In genomic region chr7:5357951-5358350, GRCh38 we compare ENCODE assay signal across 28 cellular contexts.
DNase-seq lines count a peak whose midpoint lies in the region; ATAC-seq and TF ChIP-seq lines count a peak whose summit lies in the region.
"Had no signal": no experiment of that assay in that cellular context is flagged by ENCODE, and none has a peak within 500 bp of the region (broad histone marks: within the 10 kb centered on the region; RNA-seq: fewer than 3 reads in every experiment).

No MANE protein-coding gene starts in this region.

- BruUV-seq in mammary epithelial cell (replicated peaks; lab: Mats Ljungman, UMichigan): no TSS peak

- no peak overlapping the region for H2BK120ac ChIP-seq in trophoblast cell (ENCODE audit: insufficient read depth, low read length, poor library complexity)

- H3K27me3 ChIP-seq in breast epithelium (no peaks in the 10 kb centered on the region), mammary epithelial cell (ENCODE audit: insufficient read depth, low read length) (no peaks in the 10 kb centered on the region), trophoblast cell (ENCODE audit: insufficient read depth, low read length) (no peaks in the 10 kb centered on the region), upper lobe of right lung (no peaks in the 10 kb centered on the region)
- H3K27me3 ChIP-seq: adrenal gland, heart right ventricle, right lobe of liver, transverse colon had no signal

- H3K9ac ChIP-seq in mammary epithelial cell (ENCODE audit: insufficient read depth, low read length) (no peak overlapping the region), trophoblast cell (ENCODE audit: low read length) (no peak overlapping the region)
- H3K9ac ChIP-seq: GM23248 had no signal

- H3K4me1 Mint-ChIP-seq in activated T-cell treated with anti-CD3 and anti-CD28 coated beads, Interleukin-2, amount 50 U/mL, for 72 hours (ENCODE audit: low read depth): peaks cover 17% of the 10 kb centered on the region
- H3K4me1 Mint-ChIP-seq in activated T-helper 2 cell treated with anti-CD3 and anti-CD28 coated beads, Interferon-gamma antibody, Interleukin-2, Interleukin-4, amounts not matched to agents 10 μg/mL and 5 μg/mL and 100 μg/mL, durations not matched to agents 14 hours and 24 hours and 36 hours (ENCODE audit: low read depth): peaks cover 8% of the 10 kb centered on the region

- peaks cover 7 to 26% of the 10 kb centered on the region in 2 donors for H3K36me3 Mint-ChIP-seq in activated T-cell treated with anti-CD3 and anti-CD28 coated beads, Interleukin-2, amount 50 U/mL, for 72 hours (ENCODE audit: insufficient read depth in 2 of 2)
- H3K36me3 Mint-ChIP-seq in activated T-helper 2 cell treated with anti-CD3 and anti-CD28 coated beads, Interferon-gamma antibody, Interleukin-2, Interleukin-4, amounts not matched to agents 10 μg/mL and 5 μg/mL and 100 μg/mL, durations not matched to agents 14 hours and 24 hours and 36 hours (ENCODE audit: low read depth): peaks cover 67% of the 10 kb centered on the region
- H3K36me3 Mint-ChIP-seq: natural killer cell had no signal

- H3K4me3 Mint-ChIP-seq in activated T-cell treated with anti-CD3 and anti-CD28 coated beads, Interleukin-2, amount 50 U/mL, for 72 hours: no peak overlapping the region
- H3K4me3 Mint-ChIP-seq in activated T-helper 2 cell treated with anti-CD3 and anti-CD28 coated beads, Interferon-gamma antibody, Interleukin-2, Interleukin-4, amounts not matched to agents 10 μg/mL and 5 μg/mL and 100 μg/mL, durations not matched to agents 14 hours and 24 hours and 36 hours (ENCODE audit: low read depth): no peak overlapping the region
- H3K4me3 Mint-ChIP-seq: CD4-positive, alpha-beta T cell had no signal

- 76% methylated on average over 10 of the region's 10 CpGs for WGBS in mammary epithelial cell (ENCODE audit: low coverage, missing lambda C conversion rate)
- no CpG with 5 or more reads among the region's 10 CpGs for WGBS in trophoblast cell (ENCODE audit: extremely low coverage, insufficient coverage, insufficient read length)

- H3K4me3 ChIP-seq in breast epithelium (no peak overlapping the region), mammary epithelial cell (replicated peaks in 1 of 3; ENCODE audit: insufficient read depth in 1 of 3, low read depth in 2 of 3, low read length in 3 of 3) (no peak overlapping the region), fibroblast of the aortic adventitia (ENCODE audit: low read depth, low read length) (no peak overlapping the region), trophoblast cell (ENCODE audit: low read depth, low read length) (no peak overlapping the region), upper lobe of right lung (no peak overlapping the region)
- H3K4me3 ChIP-seq: adrenal gland, GM23248, heart right ventricle, right lobe of liver, transverse colon had no signal

- no peak overlapping the region for H3K4me2 ChIP-seq in mammary epithelial cell (ENCODE audit: insufficient read depth, low read depth, low read length)
- H3K4me2 ChIP-seq in trophoblast cell (ENCODE audit: low read length): no peak overlapping the region

- H3K27me3 Mint-ChIP-seq in activated T-cell treated with anti-CD3 and anti-CD28 coated beads, Interleukin-2, amount 50 U/mL, for 72 hours (ENCODE audit: low read depth): no peaks in the 10 kb centered on the region
- no peaks in the 10 kb centered on the region for H3K27me3 Mint-ChIP-seq in activated T-helper 2 cell treated with anti-CD3 and anti-CD28 coated beads, Interferon-gamma antibody, Interleukin-2, Interleukin-4, amounts not matched to agents 10 μg/mL and 5 μg/mL and 100 μg/mL, durations not matched to agents 14 hours and 24 hours and 36 hours (ENCODE audit: low read depth)
- H3K27me3 Mint-ChIP-seq: CD4-positive, alpha-beta T cell had no signal

- dilution Hi-C loops in mammary epithelial cell (cut with HindIII; ENCODE audit: low sequenced_read_pairs): loop anchor here (10.0 kb wide), 1 partner anchor 137 kb away; no protein-coding TSS in a partner anchor

- H3K79me2 ChIP-seq in mammary epithelial cell (ENCODE audit: insufficient read depth, low read length) (peaks cover 71% of the 10 kb centered on the region), trophoblast cell (ENCODE audit: control insufficient read depth, insufficient read depth, low read length, poor library complexity) (no peaks in the 10 kb centered on the region)

- H3K27ac ChIP-seq in breast epithelium: peak overlapping the region; percentile 43 to 48
- H3K27ac ChIP-seq in mammary epithelial cell (ENCODE audit: insufficient read depth, low read depth, low read length): no peak overlapping the region
- H3K27ac ChIP-seq in trophoblast cell (ENCODE audit: low read depth, low read length): no peak overlapping the region
- peak overlapping the region; percentile 70 for H3K27ac ChIP-seq in upper lobe of right lung
- H3K27ac ChIP-seq: adrenal gland, GM23248, heart right ventricle, right lobe of liver had no signal

- no peak for TF ChIP-seq CTCF in breast epithelium (IDR thresholded peaks at IDR 0.05)
- TF ChIP-seq CTCF in mammary epithelial cell (conservative IDR thresholded peaks at IDR 0.05 in 1 of 2, IDR thresholded peaks at IDR 0.05 in 1 of 2; ENCODE audit: extremely low read depth in 1 of 2, insufficient read depth in 1 of 2, low read depth in 1 of 2, low read length in 2 of 2): no peak
- TF ChIP-seq CTCF in fibroblast of the aortic adventitia (IDR thresholded peaks at IDR 0.05; ENCODE audit: insufficient read depth, low read length): no peak
- no peak for TF ChIP-seq CTCF in upper lobe of right lung (IDR thresholded peaks at IDR 0.05)

- peak in 1 of 2 donors; percentile 39 for DNase-seq in breast epithelium (ENCODE audit: low spot score in 2 of 2)
- DNase-seq in mammary epithelial cell: no peak
- DNase-seq in fibroblast of the aortic adventitia (ENCODE audit: low read depth): peak; percentile 33
- DNase-seq in trophoblast cell: peak; percentile 86 to 98
- DNase-seq in upper lobe of right lung: no peak
- no peak for DNase-seq in activated T-cell treated with anti-CD3 and anti-CD28 coated beads, Interleukin-2, amount 50 U/mL, for 72 hours
- no peak for DNase-seq in NAMALWA (ENCODE audit: low spot score)
- DNase-seq in activated T-helper 2 cell treated with anti-CD3 and anti-CD28 coated beads, Interferon-gamma antibody, Interleukin-2, Interleukin-4, amounts not matched to agents 10 μg/mL and 5 μg/mL and 100 μg/mL, durations not matched to agents 14 hours and 24 hours and 36 hours (ENCODE audit: low spot score): no peak
- DNase-seq: activated CD4-positive, alpha-beta T cell treated with anti-CD3 and anti-CD28 coated beads for 1 hour; activated naive CD4-positive, alpha-beta T cell treated with Interleukin-2 at 50 U/mL for 16 hours; activated T-cell treated with anti-CD3 and anti-CD28 coated beads, Interleukin-2, amount 50 U/mL, for 1 hour; adrenal gland; caudate nucleus; CD4-positive, alpha-beta T cell; dermis blood vessel endothelial cell; GM23248; heart right ventricle; KBM-7; left colon; midbrain; natural killer cell; NCI-H1436; right lobe of liver; stimulated activated CD4-positive, alpha-beta T cell treated with anti-CD3 and anti-CD28 coated beads, Interleukin-15, amount 100 ng/mL, for 24 hours; stimulated activated naive CD8-positive, alpha-beta T cell treated with anti-CD3 and anti-CD28 coated beads, Interleukin-15, Interleukin-2, amounts not matched to agents 100 U/mL and 50 U/mL, for 24 hours; T-helper 9 cell; transverse colon had no signal

- H3K18ac ChIP-seq in trophoblast cell (ENCODE audit: low read length): no peak overlapping the region

- CTCF ChIA-PET in mammary epithelial cell (lab: Charles Lee; ENCODE audit: low non-redundant PET): no interaction called here

- ATAC-seq in upper lobe of right lung: peak; percentile 51
- no peak for ATAC-seq in activated T-cell treated with anti-CD3 and anti-CD28 coated beads, Interleukin-2, amount 50 U/mL, for 72 hours (replicated peaks in 1 of 2)
- ATAC-seq: heart right ventricle; left colon; natural killer cell; right lobe of liver; Right ventricle myocardium inferior; stimulated activated naive CD8-positive, alpha-beta T cell treated with anti-CD3 and anti-CD28 coated beads, Interleukin-15, Interleukin-2, amounts not matched to agents 100 U/mL and 50 U/mL, for 24 hours had no signal

- no peak overlapping the region for H4K8ac ChIP-seq in trophoblast cell (ENCODE audit: low read depth, low read length)

- no peak overlapping the region for H3K4ac ChIP-seq in trophoblast cell (ENCODE audit: low read depth, low read length)

- H3K9me3 ChIP-seq in breast epithelium (no peaks in the 10 kb centered on the region), mammary epithelial cell (replicated peaks; ENCODE audit: insufficient read depth, low read length) (no peaks in the 10 kb centered on the region), trophoblast cell (ENCODE audit: insufficient read depth, low read depth, low read length) (peaks cover 1% of the 10 kb centered on the region), upper lobe of right lung (no peaks in the 10 kb centered on the region)
- H3K9me3 ChIP-seq: adrenal gland, heart right ventricle, right lobe of liver, transverse colon had no signal

- H3K23ac ChIP-seq in trophoblast cell (ENCODE audit: low read length): no peak overlapping the region

- no peak overlapping the region for H2BK5ac ChIP-seq in trophoblast cell (ENCODE audit: low read depth, low read length, poor library complexity)

- no peaks in the 10 kb centered on the region for H3K79me1 ChIP-seq in trophoblast cell (ENCODE audit: low read length)

- intact Hi-C loops in breast epithelium (cut with DNase I; ENCODE audit: low total_unique reads) (no loop called here), mammary epithelial cell (cut with micrococcal nuclease) (loop anchor here (10.0 kb wide), 1 partner anchor 123 kb away; no protein-coding TSS in a partner anchor), upper lobe of right lung (cut with DNase I) (no loop called here)
- intact Hi-C loops in activated T-helper 2 cell treated with anti-CD3 and anti-CD28 coated beads, Interferon-gamma antibody, Interleukin-2, Interleukin-4, amounts not matched to agents 10 μg/mL and 5 μg/mL and 100 μg/mL, durations not matched to agents 14 hours and 24 hours and 36 hours (cut with micrococcal nuclease): no loop called here

- H4K20me1 ChIP-seq in mammary epithelial cell (ENCODE audit: insufficient read depth, low read length): peaks cover 9% of the 10 kb centered on the region

- no peak overlapping the region for H2AFZ ChIP-seq in mammary epithelial cell (ENCODE audit: low read depth, low read length)
- no peak overlapping the region for H2AFZ ChIP-seq in trophoblast cell (ENCODE audit: insufficient read depth, low read length, poor library complexity)
- H2AFZ ChIP-seq: GM23248 had no signal

- H3K4me1 ChIP-seq in breast epithelium (peaks cover 7 to 21% of the 10 kb centered on the region in 2 donors), mammary epithelial cell (ENCODE audit: insufficient read depth, low read length) (peaks cover 14% of the 10 kb centered on the region), trophoblast cell (ENCODE audit: control insufficient read depth in 1 of 2, insufficient read depth in 2 of 2, low read length in 2 of 2) (peaks cover 15% of the 10 kb centered on the region in 2 experiments), upper lobe of right lung (peaks cover 20% of the 10 kb centered on the region)

- H3K14ac ChIP-seq in trophoblast cell (ENCODE audit: low read length): no peak overlapping the region

- H2BK12ac ChIP-seq in trophoblast cell (ENCODE audit: low read length): no peak overlapping the region

- no peak overlapping the region for H4K12ac ChIP-seq in trophoblast cell (ENCODE audit: low read depth, low read length)

- peaks cover 14% of the 10 kb centered on the region for H3K36me3 ChIP-seq in breast epithelium
- peaks cover 24% of the 10 kb centered on the region for H3K36me3 ChIP-seq in mammary epithelial cell (ENCODE audit: insufficient read depth, low read length)
- H3K36me3 ChIP-seq in trophoblast cell (ENCODE audit: control insufficient read depth in 1 of 2, insufficient read depth in 2 of 2, low read length in 2 of 2): peaks cover 54 to 67% of the 10 kb centered on the region in 2 experiments
- H3K36me3 ChIP-seq in upper lobe of right lung: peaks cover 93% of the 10 kb centered on the region

- no peak overlapping the region for H3K27ac Mint-ChIP-seq in activated T-cell treated with anti-CD3 and anti-CD28 coated beads, Interleukin-2, amount 50 U/mL, for 72 hours
- no peak overlapping the region for H3K27ac Mint-ChIP-seq in activated T-helper 2 cell treated with anti-CD3 and anti-CD28 coated beads, Interferon-gamma antibody, Interleukin-2, Interleukin-4, amounts not matched to agents 10 μg/mL and 5 μg/mL and 100 μg/mL, durations not matched to agents 14 hours and 24 hours and 36 hours
- H3K27ac Mint-ChIP-seq: CD4-positive, alpha-beta T cell had no signal

- no peak overlapping the region for H2AK5ac ChIP-seq in trophoblast cell (ENCODE audit: low read length)

- no peak overlapping the region for H4K91ac ChIP-seq in trophoblast cell (ENCODE audit: low read depth, low read length)

- no peaks in the 10 kb centered on the region for H3K9me3 Mint-ChIP-seq in activated T-cell treated with anti-CD3 and anti-CD28 coated beads, Interleukin-2, amount 50 U/mL, for 72 hours
- H3K9me3 Mint-ChIP-seq in activated T-helper 2 cell treated with anti-CD3 and anti-CD28 coated beads, Interferon-gamma antibody, Interleukin-2, Interleukin-4, amounts not matched to agents 10 μg/mL and 5 μg/mL and 100 μg/mL, durations not matched to agents 14 hours and 24 hours and 36 hours: no peaks in the 10 kb centered on the region
- H3K9me3 Mint-ChIP-seq: CD4-positive, alpha-beta T cell; natural killer cell had no signal

- in situ Hi-C loops in mammary epithelial cell (cut with MboI; ENCODE audit: low sequenced_read_pairs in 2 of 2): loop anchor here in 1 of 2 donors (25.0 kb wide), 1 partner anchor 329 kb away; no protein-coding TSS in a partner anchor

- no peak for TF ChIP-seq POLR2A in breast epithelium (IDR thresholded peaks at IDR 0.05)

Comparison
In these comparisons a context has a peak if more than half of its experiments do, and no peak if none do; other contexts are left out.
1. H3K27ac ChIP-seq: peak in breast epithelium (2 of 2) and upper lobe of right lung (single experiment); none in mammary epithelial cell (single experiment) and trophoblast cell (single experiment).
2. DNase-seq: peak in fibroblast of the aortic adventitia (single experiment) and trophoblast cell (2 of 2); none in mammary epithelial cell (single experiment), upper lobe of right lung (single experiment), activated T-cell treated with anti-CD3 and anti-CD28 coated beads, Interleukin-2, amount 50 U/mL, for 72 hours (0 of 2), NAMALWA (single experiment) and activated T-helper 2 cell treated with anti-CD3 and anti-CD28 coated beads, Interferon-gamma antibody, Interleukin-2, Interleukin-4, amounts not matched to agents 10 μg/mL and 5 μg/mL and 100 μg/mL, durations not matched to agents 14 hours and 24 hours and 36 hours (single experiment).